In the genomic region with DNA sequence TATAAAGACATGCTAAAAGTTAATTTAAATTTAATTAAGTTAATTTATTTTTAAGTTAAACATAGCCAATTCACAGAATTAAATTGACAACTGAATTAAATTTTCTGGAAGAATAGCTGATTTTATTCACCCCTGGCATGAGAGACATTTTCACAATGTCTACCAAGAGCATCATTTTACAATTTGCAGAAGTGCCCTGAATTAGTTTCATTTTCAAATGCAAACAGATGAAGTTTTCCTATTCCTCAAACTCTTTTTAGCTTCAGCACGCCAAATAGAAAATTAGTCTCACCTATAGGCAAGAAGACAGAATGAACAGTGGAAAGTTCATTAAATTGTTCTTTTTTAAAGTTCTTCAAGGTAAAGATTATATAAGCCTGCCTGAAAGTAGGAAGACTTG, we compare ENCODE assay signal across 25 cellular contexts.
"Had no signal": no experiment of that assay in that cellular context is flagged by ENCODE, and none has a peak within 500 bp of the region (broad histone marks: within the 10 kb centered on the region; RNA-seq: fewer than 3 reads in every experiment).

No MANE protein-coding gene starts in this region.

- H3K9me3 Mint-ChIP-seq: endodermal cell, type B pancreatic cell had no signal

- H3K9me3 ChIP-seq: gastrocnemius medialis, ovary, psoas muscle, sigmoid colon, testis, tibial artery had no signal

- H3K27ac ChIP-seq: epithelial cell of prostate, gastrocnemius medialis, ovary, psoas muscle, sigmoid colon, testis, tibial artery had no signal

- H3K27ac Mint-ChIP-seq: dendritic cell treated with granulocyte-macrophage colony-stimulating factor and Interleukin-4, amounts not matched to agents 40 ng/mL and 50 ng/mL, for 4 days; endodermal cell; memory B cell; natural killer cell; stimulated activated effector memory CD8-positive, alpha-beta T cell treated with anti-CD3 and anti-CD28 coated beads, Interleukin-12 subunit alpha, Interleukin-12 subunit beta, amount 100 ng/mL, for 72 hours; type B pancreatic cell had no signal

- H3K4me3 Mint-ChIP-seq: dendritic cell treated with granulocyte-macrophage colony-stimulating factor and Interleukin-4, amounts not matched to agents 40 ng/mL and 50 ng/mL, for 4 days; endodermal cell; memory B cell; natural killer cell; stimulated activated effector memory CD8-positive, alpha-beta T cell treated with anti-CD3 and anti-CD28 coated beads, Interleukin-12 subunit alpha, Interleukin-12 subunit beta, amount 100 ng/mL, for 72 hours; type B pancreatic cell had no signal

- H3K36me3 Mint-ChIP-seq: memory B cell; natural killer cell; stimulated activated effector memory CD8-positive, alpha-beta T cell treated with anti-CD3 and anti-CD28 coated beads, Interleukin-12 subunit alpha, Interleukin-12 subunit beta, amount 100 ng/mL, for 72 hours; type B pancreatic cell had no signal

- H3K27me3 ChIP-seq: gastrocnemius medialis, ovary, sigmoid colon, testis, tibial artery had no signal

- H3K4me1 ChIP-seq: gastrocnemius medialis, psoas muscle, sigmoid colon, testis, tibial artery had no signal

- ATAC-seq: esophagus mucosa; gastrocnemius medialis; natural killer cell; psoas muscle; right cardiac atrium; stimulated activated effector memory CD8-positive, alpha-beta T cell treated with anti-CD3 and anti-CD28 coated beads, Interleukin-12 subunit alpha, Interleukin-12 subunit beta, amount 100 ng/mL, for 72 hours; stimulated activated naive CD8-positive, alpha-beta T cell treated with anti-CD3 and anti-CD28 coated beads, Interleukin-15, Interleukin-2, amounts not matched to agents 100 U/mL and 50 U/mL, for 24 hours had no signal

- DNase-seq: effector CD8-positive, alpha-beta T cell; endodermal cell; foreskin fibroblast; gastrocnemius medialis; head of caudate nucleus; natural killer cell; occipital lobe; ovary; posterior cingulate gyrus; psoas muscle; right cardiac atrium; sigmoid colon; stimulated activated CD4-positive, alpha-beta T cell treated with anti-CD3 and anti-CD28 coated beads, Interleukin-2, amount 100 ng/mL, for 24 hours; stimulated activated CD4-positive, alpha-beta T cell treated with anti-CD3 and anti-CD28 coated beads, Interleukin-4, amount 100 ng/mL, for 24 hours; stimulated activated naive CD8-positive, alpha-beta T cell treated with anti-CD3 and anti-CD28 coated beads, Interleukin-15, Interleukin-2, amounts not matched to agents 100 U/mL and 50 U/mL, for 24 hours; substantia nigra; testis; tibial artery had no signal

- H3K36me3 ChIP-seq: gastrocnemius medialis, ovary, sigmoid colon, tibial artery had no signal

- H3K4me3 ChIP-seq: gastrocnemius medialis, lung, ovary, psoas muscle, sigmoid colon, testis, tibial artery had no signal

- H3K4me1 Mint-ChIP-seq: endodermal cell; memory B cell; natural killer cell; stimulated activated effector memory CD8-positive, alpha-beta T cell treated with anti-CD3 and anti-CD28 coated beads, Interleukin-12 subunit alpha, Interleukin-12 subunit beta, amount 100 ng/mL, for 72 hours had no signal

- H3K27me3 Mint-ChIP-seq: dendritic cell treated with granulocyte-macrophage colony-stimulating factor and Interleukin-4, amounts not matched to agents 40 ng/mL and 50 ng/mL, for 4 days; memory B cell; type B pancreatic cell had no signal
